In the genomic region with DNA sequence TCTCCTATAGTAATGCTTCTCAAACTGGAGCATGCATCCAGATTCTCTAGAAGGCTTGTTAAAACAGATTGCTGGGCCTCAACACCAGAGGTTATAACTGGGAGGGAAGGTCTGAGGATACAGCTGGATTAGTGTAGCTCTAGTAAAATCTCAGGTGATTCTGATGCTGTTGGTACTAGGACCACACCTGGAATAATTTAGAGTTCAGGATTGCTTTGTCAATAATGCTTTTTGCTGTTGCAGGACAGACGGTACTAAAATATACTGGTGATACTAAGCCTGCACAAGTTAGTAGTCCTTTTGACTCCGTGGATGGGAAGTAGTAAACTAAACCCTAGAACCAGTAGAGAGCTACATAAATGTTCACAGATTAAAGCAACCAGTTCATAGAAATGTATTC, we compare ENCODE assay signal across 8 cellular contexts.
DNase-seq lines count a peak whose midpoint lies in the region; ATAC-seq and TF ChIP-seq lines count a peak whose summit lies in the region.

No MANE protein-coding gene starts in this region.

- peak overlapping the region; percentile 96 for H2AFZ ChIP-seq in parathyroid adenoma

- H3K27me3 Mint-ChIP-seq in endodermal cell (ENCODE audit: insufficient read depth): no peaks in the 10 kb centered on the region

- no peaks in the 10 kb centered on the region for H3K9me3 Mint-ChIP-seq in endodermal cell

- WGBS in endodermal cell (ENCODE audit: insufficient coverage in 1 of 2, insufficient read length in 1 of 2), 2 experiments: 70 to 100% methylated on average over 1 to 2 of the region's 2 CpGs

- H3K4me3 Mint-ChIP-seq in endodermal cell: peak overlapping the region; percentile 83

- H3K9me3 ChIP-seq in Peyer's patch (no peaks in the 10 kb centered on the region), endodermal cell (ENCODE audit: control insufficient read depth, low read length) (no peaks in the 10 kb centered on the region), parathyroid adenoma (ENCODE audit: control insufficient read depth, low read length) (no peaks in the 10 kb centered on the region)

- H3K4me1 Mint-ChIP-seq in endodermal cell: peaks cover 23% of the 10 kb centered on the region

- H3K4me1 ChIP-seq in Peyer's patch (peaks cover 0 to 18% (median 8%) of the 10 kb centered on the region in 4 donors), endodermal cell (ENCODE audit: control insufficient read depth, insufficient read depth, low read length) (peaks cover 5% of the 10 kb centered on the region), parathyroid adenoma (peaks cover 12% of the 10 kb centered on the region)

- DNase-seq in SHP77 (lab: John Stamatoyannopoulos, UW): peak; percentile 12 to 39
- DNase-seq in SHP77 treated with DMSO at 0.1 percent for 48 hours (lab: John Stamatoyannopoulos, UW): no peak
- DNase-seq in Peyer's patch: no peak
- DNase-seq in endodermal cell: no peak
- DNase-seq in stimulated activated CD4-positive, alpha-beta T cell treated with anti-CD3 and anti-CD28 coated beads, Interleukin-2, amount 100 ng/mL, for 48 hours: no peak
- no peak for DNase-seq in HuH-7.5 (ENCODE audit: low spot score)

- H3K27ac ChIP-seq in Peyer's patch: peak overlapping the region; percentile 81 to 98 (median 96)
- peak overlapping the region; percentile 99 for H3K27ac ChIP-seq in endodermal cell (ENCODE audit: low read depth, low read length)
- peak overlapping the region; percentile 99 for H3K27ac ChIP-seq in parathyroid adenoma

- H3K4me3 ChIP-seq in Peyer's patch (peak overlapping the region in 3 of 4 donors; percentile 43 to 56 (median 55)), endodermal cell (ENCODE audit: low read length) (peak overlapping the region; percentile 95), parathyroid adenoma (ENCODE audit: low read depth, low read length) (peak overlapping the region; percentile 75)

- H3K9ac ChIP-seq in endodermal cell (ENCODE audit: extremely low read depth, low read length, poor library complexity, severe bottlenecking) (peak overlapping the region; percentile 96), parathyroid adenoma (no peak overlapping the region)

- no peak for TF ChIP-seq POLR2A in Peyer's patch (IDR thresholded peaks at IDR 0.05)

- H3K27ac Mint-ChIP-seq in endodermal cell: peak overlapping the region; percentile 100

- H3K27me3 ChIP-seq in Peyer's patch (no peaks in the 10 kb centered on the region), endodermal cell (ENCODE audit: control insufficient read depth, insufficient read depth, low read length, poor library complexity, severe bottlenecking) (no peaks in the 10 kb centered on the region), parathyroid adenoma (ENCODE audit: control insufficient read depth, insufficient read depth, low read length) (no peaks in the 10 kb centered on the region)

- TF ChIP-seq CTCF in Peyer's patch (IDR thresholded peaks at IDR 0.05) (no peak), endodermal cell (conservative IDR thresholded peaks at IDR 0.05) (no peak), parathyroid adenoma (IDR thresholded peaks at IDR 0.05) (no peak)

- H3K36me3 Mint-ChIP-seq in endodermal cell (ENCODE audit: low read depth): no peaks in the 10 kb centered on the region

- H3K4me2 ChIP-seq in parathyroid adenoma (ENCODE audit: low read length): peak overlapping the region; percentile 95

- ATAC-seq in HG02678 (IDR thresholded peaks at IDR 0.05; ENCODE audit: unreplicated experiment): no peak

- H3K36me3 ChIP-seq in Peyer's patch (no peaks in the 10 kb centered on the region), endodermal cell (ENCODE audit: control insufficient read depth, insufficient read depth, low read length) (no peaks in the 10 kb centered on the region), parathyroid adenoma (ENCODE audit: control insufficient read depth, insufficient read depth, low read length) (no peaks in the 10 kb centered on the region)

- no peaks in the 10 kb centered on the region for H3K79me2 ChIP-seq in parathyroid adenoma

Comparison
In these comparisons a context has a peak if more than half of its experiments do, and no peak if none do; other contexts are left out.
1. DNase-seq: peak in SHP77 (2 of 2); none in SHP77 treated with DMSO at 0.1 percent for 48 hours (single experiment), Peyer's patch (0 of 3), endodermal cell (single experiment), stimulated activated CD4-positive, alpha-beta T cell treated with anti-CD3 and anti-CD28 coated beads, Interleukin-2, amount 100 ng/mL, for 48 hours (0 of 2) and HuH-7.5 (single experiment).
2. Peak in every context shown above with its lines, with median percentiles within 50 percentile points of each other: H3K27ac ChIP-seq and H3K4me3 ChIP-seq.